ENCODE assay signal across 2 cellular contexts in the genomic region with DNA sequence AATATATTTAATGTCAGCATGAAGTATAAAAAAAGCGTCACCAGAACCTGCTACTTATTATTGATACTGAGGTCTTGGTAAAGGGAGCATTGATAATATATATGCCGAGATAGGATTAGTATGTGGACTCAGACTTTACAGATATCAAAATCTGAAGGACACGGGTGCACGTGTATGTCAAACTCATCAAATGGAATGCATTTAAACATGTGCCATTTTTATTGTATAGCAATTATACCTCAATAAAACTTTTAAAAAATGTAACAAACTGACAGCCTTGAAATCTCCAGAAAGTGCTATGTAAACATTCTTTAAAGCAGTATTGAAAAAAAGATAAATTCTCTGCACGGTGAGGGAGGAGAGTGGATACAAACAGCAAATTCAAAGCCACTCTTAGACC.
TF ChIP-seq lines count a peak whose summit lies in the region.

No MANE protein-coding gene starts in this region.

TF ChIP-seq in HCT116, 20 proteins besides CTCF, POLR2A, EP300 and RAD21 (continued from another document):
- TF ChIP-seq, protein P1, sequence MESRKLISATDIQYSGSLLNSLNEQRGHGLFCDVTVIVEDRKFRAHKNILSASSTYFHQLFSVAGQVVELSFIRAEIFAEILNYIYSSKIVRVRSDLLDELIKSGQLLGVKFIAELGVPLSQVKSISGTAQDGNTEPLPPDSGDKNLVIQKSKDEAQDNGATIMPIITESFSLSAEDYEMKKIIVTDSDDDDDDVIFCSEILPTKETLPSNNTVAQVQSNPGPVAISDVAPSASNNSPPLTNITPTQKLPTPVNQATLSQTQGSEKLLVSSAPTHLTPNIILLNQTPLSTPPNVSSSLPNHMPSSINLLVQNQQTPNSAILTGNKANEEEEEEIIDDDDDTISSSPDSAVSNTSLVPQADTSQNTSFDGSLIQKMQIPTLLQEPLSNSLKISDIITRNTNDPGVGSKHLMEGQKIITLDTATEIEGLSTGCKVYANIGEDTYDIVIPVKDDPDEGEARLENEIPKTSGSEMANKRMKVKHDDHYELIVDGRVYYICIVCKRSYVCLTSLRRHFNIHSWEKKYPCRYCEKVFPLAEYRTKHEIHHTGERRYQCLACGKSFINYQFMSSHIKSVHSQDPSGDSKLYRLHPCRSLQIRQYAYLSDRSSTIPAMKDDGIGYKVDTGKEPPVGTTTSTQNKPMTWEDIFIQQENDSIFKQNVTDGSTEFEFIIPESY (IDR thresholded peaks at IDR 0.05; ENCODE audit: extremely low read depth, insufficient replicate concordance, low read length): no peak
- TF ChIP-seq CEBPB (IDR thresholded peaks at IDR 0.05; ENCODE audit: low read depth) (no peak), EGR1 (IDR thresholded peaks at IDR 0.05; ENCODE audit: low read depth) (no peak), SRF (IDR thresholded peaks at IDR 0.05; ENCODE audit: low read depth) (no peak), EZH2 (IDR thresholded peaks at IDR 0.05) (no peak), POLR2AphosphoS5 (IDR thresholded peaks at IDR 0.05; ENCODE audit: low read depth, low read length) (no peak), TCF7L2 (IDR thresholded peaks at IDR 0.05; ENCODE audit: borderline replicate concordance, extremely low read depth, insufficient read depth, insufficient read length) (no peak), FOSL1 (IDR thresholded peaks at IDR 0.05; ENCODE audit: low read depth) (no peak), YY1 (IDR thresholded peaks at IDR 0.05; ENCODE audit: extremely low read depth, insufficient replicate concordance, low read depth, low read length) (no peak), ZFX (IDR thresholded peaks at IDR 0.05) (no peak), ELF1 (IDR thresholded peaks at IDR 0.05; ENCODE audit: borderline replicate concordance, low read depth) (no peak)
- TF ChIP-seq, protein P2, sequence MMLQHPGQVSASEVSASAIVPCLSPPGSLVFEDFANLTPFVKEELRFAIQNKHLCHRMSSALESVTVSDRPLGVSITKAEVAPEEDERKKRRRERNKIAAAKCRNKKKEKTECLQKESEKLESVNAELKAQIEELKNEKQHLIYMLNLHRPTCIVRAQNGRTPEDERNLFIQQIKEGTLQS (IDR thresholded peaks at IDR 0.05): no peak
- TF ChIP-seq, protein P3, sequence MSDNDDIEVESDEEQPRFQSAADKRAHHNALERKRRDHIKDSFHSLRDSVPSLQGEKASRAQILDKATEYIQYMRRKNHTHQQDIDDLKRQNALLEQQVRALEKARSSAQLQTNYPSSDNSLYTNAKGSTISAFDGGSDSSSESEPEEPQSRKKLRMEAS (IDR thresholded peaks at IDR 0.05): no peak
TF ChIP-seq in HCT116: peak in this region for 0.

TF ChIP-seq in WTC11, 78 proteins besides CTCF, POLR2A, EP300 and RAD21 (continued from another document):
- TF ChIP-seq, protein P4, sequence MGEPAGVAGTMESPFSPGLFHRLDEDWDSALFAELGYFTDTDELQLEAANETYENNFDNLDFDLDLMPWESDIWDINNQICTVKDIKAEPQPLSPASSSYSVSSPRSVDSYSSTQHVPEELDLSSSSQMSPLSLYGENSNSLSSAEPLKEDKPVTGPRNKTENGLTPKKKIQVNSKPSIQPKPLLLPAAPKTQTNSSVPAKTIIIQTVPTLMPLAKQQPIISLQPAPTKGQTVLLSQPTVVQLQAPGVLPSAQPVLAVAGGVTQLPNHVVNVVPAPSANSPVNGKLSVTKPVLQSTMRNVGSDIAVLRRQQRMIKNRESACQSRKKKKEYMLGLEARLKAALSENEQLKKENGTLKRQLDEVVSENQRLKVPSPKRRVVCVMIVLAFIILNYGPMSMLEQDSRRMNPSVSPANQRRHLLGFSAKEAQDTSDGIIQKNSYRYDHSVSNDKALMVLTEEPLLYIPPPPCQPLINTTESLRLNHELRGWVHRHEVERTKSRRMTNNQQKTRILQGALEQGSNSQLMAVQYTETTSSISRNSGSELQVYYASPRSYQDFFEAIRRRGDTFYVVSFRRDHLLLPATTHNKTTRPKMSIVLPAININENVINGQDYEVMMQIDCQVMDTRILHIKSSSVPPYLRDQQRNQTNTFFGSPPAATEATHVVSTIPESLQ (CRISPR knock-in tag; IDR thresholded peaks at IDR 0.05): no peak
- TF ChIP-seq SMAD3 (CRISPR knock-in tag; IDR thresholded peaks at IDR 0.05; ENCODE audit: borderline replicate concordance) (no peak), SOX15 (CRISPR knock-in tag; IDR thresholded peaks at IDR 0.05) (no peak), EMX1 (CRISPR knock-in tag; IDR thresholded peaks at IDR 0.05) (no peak), ZNF317 (CRISPR knock-in tag; IDR thresholded peaks at IDR 0.05; ENCODE audit: borderline replicate concordance, low read depth) (no peak), HMGA2 (CRISPR knock-in tag; IDR thresholded peaks at IDR 0.05) (no peak), FOXP1 (CRISPR knock-in tag; IDR thresholded peaks at IDR 0.05; ENCODE audit: borderline replicate concordance) (no peak), JAZF1 (CRISPR knock-in tag; IDR thresholded peaks at IDR 0.05) (no peak), ZNF232 (CRISPR knock-in tag; IDR thresholded peaks at IDR 0.05) (no peak)
- TF ChIP-seq, protein P5, sequence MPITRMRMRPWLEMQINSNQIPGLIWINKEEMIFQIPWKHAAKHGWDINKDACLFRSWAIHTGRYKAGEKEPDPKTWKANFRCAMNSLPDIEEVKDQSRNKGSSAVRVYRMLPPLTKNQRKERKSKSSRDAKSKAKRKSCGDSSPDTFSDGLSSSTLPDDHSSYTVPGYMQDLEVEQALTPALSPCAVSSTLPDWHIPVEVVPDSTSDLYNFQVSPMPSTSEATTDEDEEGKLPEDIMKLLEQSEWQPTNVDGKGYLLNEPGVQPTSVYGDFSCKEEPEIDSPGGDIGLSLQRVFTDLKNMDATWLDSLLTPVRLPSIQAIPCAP (CRISPR knock-in tag; IDR thresholded peaks at IDR 0.05): no peak
- TF ChIP-seq, protein P6, sequence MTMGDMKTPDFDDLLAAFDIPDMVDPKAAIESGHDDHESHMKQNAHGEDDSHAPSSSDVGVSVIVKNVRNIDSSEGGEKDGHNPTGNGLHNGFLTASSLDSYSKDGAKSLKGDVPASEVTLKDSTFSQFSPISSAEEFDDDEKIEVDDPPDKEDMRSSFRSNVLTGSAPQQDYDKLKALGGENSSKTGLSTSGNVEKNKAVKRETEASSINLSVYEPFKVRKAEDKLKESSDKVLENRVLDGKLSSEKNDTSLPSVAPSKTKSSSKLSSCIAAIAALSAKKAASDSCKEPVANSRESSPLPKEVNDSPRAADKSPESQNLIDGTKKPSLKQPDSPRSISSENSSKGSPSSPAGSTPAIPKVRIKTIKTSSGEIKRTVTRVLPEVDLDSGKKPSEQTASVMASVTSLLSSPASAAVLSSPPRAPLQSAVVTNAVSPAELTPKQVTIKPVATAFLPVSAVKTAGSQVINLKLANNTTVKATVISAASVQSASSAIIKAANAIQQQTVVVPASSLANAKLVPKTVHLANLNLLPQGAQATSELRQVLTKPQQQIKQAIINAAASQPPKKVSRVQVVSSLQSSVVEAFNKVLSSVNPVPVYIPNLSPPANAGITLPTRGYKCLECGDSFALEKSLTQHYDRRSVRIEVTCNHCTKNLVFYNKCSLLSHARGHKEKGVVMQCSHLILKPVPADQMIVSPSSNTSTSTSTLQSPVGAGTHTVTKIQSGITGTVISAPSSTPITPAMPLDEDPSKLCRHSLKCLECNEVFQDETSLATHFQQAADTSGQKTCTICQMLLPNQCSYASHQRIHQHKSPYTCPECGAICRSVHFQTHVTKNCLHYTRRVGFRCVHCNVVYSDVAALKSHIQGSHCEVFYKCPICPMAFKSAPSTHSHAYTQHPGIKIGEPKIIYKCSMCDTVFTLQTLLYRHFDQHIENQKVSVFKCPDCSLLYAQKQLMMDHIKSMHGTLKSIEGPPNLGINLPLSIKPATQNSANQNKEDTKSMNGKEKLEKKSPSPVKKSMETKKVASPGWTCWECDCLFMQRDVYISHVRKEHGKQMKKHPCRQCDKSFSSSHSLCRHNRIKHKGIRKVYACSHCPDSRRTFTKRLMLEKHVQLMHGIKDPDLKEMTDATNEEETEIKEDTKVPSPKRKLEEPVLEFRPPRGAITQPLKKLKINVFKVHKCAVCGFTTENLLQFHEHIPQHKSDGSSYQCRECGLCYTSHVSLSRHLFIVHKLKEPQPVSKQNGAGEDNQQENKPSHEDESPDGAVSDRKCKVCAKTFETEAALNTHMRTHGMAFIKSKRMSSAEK (CRISPR knock-in tag; IDR thresholded peaks at IDR 0.05; ENCODE audit: borderline replicate concordance): no peak
